ENCODE assay signal across 8 cellular contexts in the genomic region with DNA sequence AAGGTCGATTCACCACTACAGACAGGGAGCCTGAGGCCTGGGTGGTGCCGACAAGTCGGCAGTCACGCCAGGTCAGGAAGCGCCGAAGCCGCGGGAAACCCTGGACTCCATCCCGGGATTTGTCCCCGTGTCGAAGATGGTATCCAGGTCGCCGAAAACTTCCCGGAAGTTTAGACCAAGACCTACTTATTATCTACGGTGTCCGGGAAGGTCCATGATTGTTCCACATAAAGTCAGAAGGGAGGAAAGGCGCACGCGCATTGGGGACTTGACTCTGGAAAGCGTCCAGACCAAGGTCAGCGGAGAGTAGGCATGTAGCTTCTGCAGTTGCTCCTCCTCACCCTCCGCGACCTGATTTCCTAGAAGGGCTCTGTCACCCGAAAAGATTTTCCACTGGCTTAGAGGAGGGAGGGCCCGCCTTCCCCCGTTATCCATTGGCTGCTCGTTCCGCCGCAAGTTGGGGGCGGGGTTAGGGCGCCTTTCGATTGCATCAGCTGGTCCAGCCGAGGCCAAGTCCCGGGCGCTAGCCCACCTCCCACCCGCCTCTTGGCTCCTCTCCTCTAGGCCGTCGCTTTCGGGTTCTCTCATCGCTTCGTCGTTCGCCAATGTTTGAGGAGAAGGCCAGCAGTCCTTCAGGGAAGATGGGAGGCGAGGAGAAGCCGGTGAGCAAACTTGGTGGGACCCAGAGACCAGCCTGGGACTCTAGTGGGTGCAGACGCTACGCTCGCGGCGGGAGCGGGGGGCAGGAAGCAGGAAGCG. TPM values are rescaled to one million over a fixed set of nuclear protein-coding genes. Genes with fewer than 3 reads are reported as not detected.
DNase-seq lines count a peak whose midpoint lies in the region; ATAC-seq and TF ChIP-seq lines count a peak whose summit lies in the region.

A gene (plus strand): TSS at position 484 of the 759 bp plus-strand sequence. CDS start 122 bp downstream, at position 606.

- TF ChIP-seq CTCF in H9 (conservative IDR thresholded peaks at IDR 0.05) = no peak
- TF ChIP-seq CTCF in fibroblast of the aortic adventitia (IDR thresholded peaks at IDR 0.05; ENCODE audit: insufficient read depth, low read length) = no peak

- H3K23ac ChIP-seq in H9 (ENCODE audit: insufficient read length, low read depth, low read length) = no peak within 1 kb of the TSS

- peaks cover 3% of the 10 kb centered on the region for H3K79me1 ChIP-seq in H9 (ENCODE audit: insufficient read depth, low read depth, low read length, poor library complexity, severe bottlenecking)

- H3K4ac ChIP-seq in H9 (ENCODE audit: low read depth, low read length) = no peak within 1 kb of the TSS; the same call in 1 of the 2 replicates

- H2BK12ac ChIP-seq in H9 (ENCODE audit: insufficient read length, low read depth, low read length) = peak within 1 kb of the TSS; percentile 24

- H2BK15ac ChIP-seq in H9 (ENCODE audit: low read depth, low read length) = no peak within 1 kb of the TSS

- WGBS in H9 (ENCODE audit: extremely low coverage, insufficient read length, low lambda C conversion rate) = no CpG with 5 or more reads among the region's 52 CpGs

- H3K18ac ChIP-seq in H9 (ENCODE audit: insufficient read length, low read depth, low read length) = peak within 1 kb of the TSS; percentile 97

- DNase-seq in H9 (peak; percentile 99), M059J (ENCODE audit: low read depth) (peak; percentile 100), fibroblast of the aortic adventitia (ENCODE audit: low read depth) (peak; percentile 100)
- DNase-seq in activated T-helper 9 cell treated with anti-CD3 and anti-CD28 coated beads, Interleukin-2, amount 50 U/mL, for 16 hours (ENCODE audit: low read depth) = peak; percentile 92
- peak; percentile 98 for DNase-seq in natural killer cell treated with Interleukin-12 subunit alpha and Interleukin-12 subunit beta and Interleukin-15 and Interleukin-18, amount 100 ng/mL, for 72 hours (ENCODE audit: low spot score)
- peak; percentile 95 for DNase-seq in stimulated activated naive CD8-positive, alpha-beta T cell treated with anti-CD3 and anti-CD28 coated beads, Interleukin-15, Interleukin-2, amounts not matched to agents 100 U/mL and 50 U/mL, for 24 hours

- no peak within 1 kb of the TSS for H4K8ac ChIP-seq in H9 (replicated peaks; ENCODE audit: insufficient read length, low read depth, low read length)

- no peaks in the 10 kb centered on the region for H3K9me3 ChIP-seq in ES-I3 (ENCODE audit: control insufficient read depth, insufficient read depth, low read length)
- H3K9me3 ChIP-seq in H9 (ENCODE audit: control insufficient read depth, low read depth, low read length) = no peaks in the 10 kb centered on the region

- H3T11ph ChIP-seq in H9 (ENCODE audit: low read length) = peak within 1 kb of the TSS; percentile 40

- H3K23me2 ChIP-seq in H9 (ENCODE audit: insufficient read length, low read depth, low read length, poor library complexity, severe bottlenecking) = peaks cover 19% of the 10 kb centered on the region

- H3K36me3 Mint-ChIP-seq in H9 (ENCODE audit: insufficient read depth in 1 of 3, low read depth in 3 of 3) = peaks cover 17 to 43% (median 32%) of the 10 kb centered on the region in 3 experiments
- H3K36me3 Mint-ChIP-seq in natural killer cell treated with Interleukin-12 subunit alpha and Interleukin-12 subunit beta and Interleukin-15 and Interleukin-18, amount 100 ng/mL, for 72 hours = peaks cover 11% of the 10 kb centered on the region

- H2BK120ac ChIP-seq in H9 (ENCODE audit: low read depth, low read length, poor library complexity, severe bottlenecking) = no peak within 1 kb of the TSS

- H3K14ac ChIP-seq in H9 (ENCODE audit: insufficient read depth, low read length) = peak within 1 kb of the TSS; percentile 97

- peak within 1 kb of the TSS; percentile 87 for H3K4me2 ChIP-seq in H9 (ENCODE audit: insufficient read depth, insufficient read length, low read length)

- no peak within 1 kb of the TSS for H3K4me3 Mint-ChIP-seq in H9
- H3K4me3 Mint-ChIP-seq in natural killer cell treated with Interleukin-12 subunit alpha and Interleukin-12 subunit beta and Interleukin-15 and Interleukin-18, amount 100 ng/mL, for 72 hours = no peak within 1 kb of the TSS

- H3K4me1 ChIP-seq in ES-I3 (ENCODE audit: insufficient read depth, low read length) = peaks cover 13% of the 10 kb centered on the region; the same call in 1 of the 2 replicates
- peaks cover 6% of the 10 kb centered on the region for H3K4me1 ChIP-seq in H9 (ENCODE audit: insufficient read depth, low read length)

- peak within 1 kb of the TSS; percentile 85 for H3K27ac ChIP-seq in H9 (ENCODE audit: insufficient read length, low read depth, low read length)

- H3K27me3 Mint-ChIP-seq in H9 (ENCODE audit: low read depth) = no peaks in the 10 kb centered on the region
- no peaks in the 10 kb centered on the region for H3K27me3 Mint-ChIP-seq in natural killer cell treated with Interleukin-12 subunit alpha and Interleukin-12 subunit beta and Interleukin-15 and Interleukin-18, amount 100 ng/mL, for 72 hours

- peak within 1 kb of the TSS; percentile 91 for H2BK5ac ChIP-seq in H9 (ENCODE audit: insufficient read length, low read length)

- no peak within 1 kb of the TSS for H3K27ac Mint-ChIP-seq in H9
- no peak within 1 kb of the TSS for H3K27ac Mint-ChIP-seq in natural killer cell treated with Interleukin-12 subunit alpha and Interleukin-12 subunit beta and Interleukin-15 and Interleukin-18, amount 100 ng/mL, for 72 hours

- no peak within 1 kb of the TSS for H4K5ac ChIP-seq in H9 (ENCODE audit: insufficient read length, low read depth, low read length)

- peak; percentile 79 for TF ChIP-seq POLR2A in Raji (IDR thresholded peaks at IDR 0.05; ENCODE audit: insufficient read depth, low read depth, low read length)

- peak within 1 kb of the TSS; percentile 7 for H3K56ac ChIP-seq in H9 (ENCODE audit: insufficient read length, low read depth, low read length)

- H4K91ac ChIP-seq in H9 (ENCODE audit: insufficient read length, low read depth, low read length) = no peak within 1 kb of the TSS

- peak within 1 kb of the TSS; percentile 76 for H3K4me3 ChIP-seq in fibroblast of the aortic adventitia (ENCODE audit: low read depth, low read length)

- no peaks in the 10 kb centered on the region for H4K20me1 ChIP-seq in H9 (ENCODE audit: control insufficient read depth, insufficient read depth, insufficient read length)

- H3K79me2 ChIP-seq in H9 (ENCODE audit: insufficient read depth, low read length) = peaks cover 32% of the 10 kb centered on the region; the same call in 1 of the 2 replicates

- peak within 1 kb of the TSS; percentile 94 for H3K9ac ChIP-seq in ES-I3 (ENCODE audit: low read depth, low read length)
- H3K9ac ChIP-seq in H9 (ENCODE audit: extremely low read depth, insufficient read length, low read length) = peak within 1 kb of the TSS; percentile 98

- no peak within 1 kb of the TSS for H2AFZ ChIP-seq in H9 (ENCODE audit: low read length)

- no peaks in the 10 kb centered on the region for H3K27me3 ChIP-seq in H9 (ENCODE audit: insufficient read depth, low read length)

- H2AK5ac ChIP-seq in H9 (ENCODE audit: insufficient read length, low read length) = no peak within 1 kb of the TSS

- peaks cover 27 to 32% of the 10 kb centered on the region in 2 experiments for H3K4me1 Mint-ChIP-seq in H9
- H3K4me1 Mint-ChIP-seq in natural killer cell treated with Interleukin-12 subunit alpha and Interleukin-12 subunit beta and Interleukin-15 and Interleukin-18, amount 100 ng/mL, for 72 hours (ENCODE audit: low read depth in 2 of 2) = peaks cover 29 to 31% of the 10 kb centered on the region in 2 donors

- no peak within 1 kb of the TSS for H2BK20ac ChIP-seq in H9 (ENCODE audit: low read depth, low read length, poor library complexity, severe bottlenecking)

- peak; percentile 98 to 99 for ATAC-seq in natural killer cell treated with Interleukin-12 subunit alpha and Interleukin-12 subunit beta and Interleukin-15 and Interleukin-18, amount 100 ng/mL, for 72 hours
- peak; percentile 97 for ATAC-seq in stimulated activated naive CD8-positive, alpha-beta T cell treated with anti-CD3 and anti-CD28 coated beads, Interleukin-15, Interleukin-2, amounts not matched to agents 100 U/mL and 50 U/mL, for 24 hours

- H3K9me3 Mint-ChIP-seq in H9 = no peaks in the 10 kb centered on the region; a peak in 1 of 5 replicates
- no peaks in the 10 kb centered on the region for H3K9me3 Mint-ChIP-seq in natural killer cell treated with Interleukin-12 subunit alpha and Interleukin-12 subunit beta and Interleukin-15 and Interleukin-18, amount 100 ng/mL, for 72 hours

- H3K36me3 ChIP-seq in ES-I3 (ENCODE audit: insufficient read depth, low read length) = peaks cover 6% of the 10 kb centered on the region; the same call in 1 of the 2 replicates

RNA-seq across cellular contexts. Expression of the gene that starts here (rescaled TPM):
- total RNA-seq in H9 (2021) = 388 and 417 TPM in 2 replicates
- 249 and 289 TPM in 2 replicates for total RNA-seq in M059J (2014; rRNA removed; shearing (Covaris generic))
- total RNA-seq in fibroblast of the aortic adventitia (ENCODE audit: low replicate concordance) = 328 and 432 TPM in 2 replicates
- 100 to 1,000 TPM; 204 to 211 TPM for total RNA-seq in natural killer cell treated with Interleukin-12 subunit alpha and Interleukin-12 subunit beta and Interleukin-15 and Interleukin-18, amount 100 ng/mL, for 72 hours

Comparison
In these comparisons a context has a peak if more than half of its experiments do, and no peak if none do; other contexts are left out.
1. Peak in every context shown above with its lines: DNase-seq, ATAC-seq, H3K4me3 ChIP-seq and H3K27ac ChIP-seq.